Comparison of ENCODE assay signal across 19 cellular contexts in genomic region chr9:95756101-95756500, GRCh38.
"Had no signal": no experiment of that assay in that cellular context is flagged by ENCODE, and none has a peak within 500 bp of the region (broad histone marks: within the 10 kb centered on the region; RNA-seq: fewer than 3 reads in every experiment).

No MANE protein-coding gene starts in this region.

- H3K9me3 ChIP-seq: thoracic aorta had no signal

- DNase-seq: activated CD4-positive, alpha-beta memory T cell treated with anti-CD3 and anti-CD28 coated beads, Interleukin-2, amount 10 ng/mL, durations not matched to agents 7 days and 5 days; activated CD4-positive, alpha-beta T cell treated with anti-CD3 and anti-CD28 coated beads for 48 hours; activated CD4-positive, CD25-positive, alpha-beta regulatory T cell; activated CD8-positive, alpha-beta memory T cell treated with anti-CD3 and anti-CD28 coated beads, Interleukin-2, amount 10 ng/mL, durations not matched to agents 7 days and 5 days; amniotic stem cell; foreskin melanocyte; hypothalamus; islet precursor cell; left colon; nephron progenitor cell; nucleus accumbens; posterior cingulate gyrus; stimulated activated CD4-positive, alpha-beta T cell treated with anti-CD3 and anti-CD28 coated beads, Interleukin-4, amount 100 ng/mL, for 1 hour; T-cell had no signal

- H3K4me3 ChIP-seq: cardiac muscle cell, lung had no signal

- H3K36me3 ChIP-seq: cardiac muscle cell, thoracic aorta had no signal

- H3K27ac ChIP-seq: cardiac muscle cell, epithelial cell of prostate had no signal

- ATAC-seq: activated CD8-positive, alpha-beta memory T cell treated with anti-CD3 and anti-CD28 coated beads, Interleukin-2, amount 10 ng/mL, durations not matched to agents 7 days and 5 days; left colon; stimulated activated effector memory CD8-positive, alpha-beta T cell treated with anti-CD3 and anti-CD28 coated beads, Interleukin-12 subunit alpha, Interleukin-12 subunit beta, amount 100 ng/mL, for 72 hours; T-cell had no signal
